In the genomic region with DNA sequence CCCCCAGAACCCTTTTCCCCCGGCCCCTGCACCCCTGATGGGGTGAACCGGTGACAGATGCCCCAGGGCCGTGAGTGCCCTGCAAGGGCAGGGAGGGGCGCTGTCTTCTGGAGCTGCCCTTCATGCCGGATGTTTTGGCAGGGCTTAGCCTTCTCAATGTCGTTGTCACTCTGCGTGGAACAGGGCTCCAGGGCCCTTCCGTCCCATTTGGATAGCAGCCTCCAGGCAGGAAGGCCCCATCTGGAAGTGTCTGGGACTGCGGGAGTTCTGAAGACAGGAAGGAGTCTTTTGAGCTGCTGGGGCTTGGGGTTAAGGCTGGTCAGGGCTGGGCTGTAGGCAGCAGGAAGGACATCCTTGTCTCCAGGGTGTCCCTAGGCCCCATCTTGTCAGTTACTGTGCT, we compare ENCODE assay signal across 2 cellular contexts.
A peak's percentile ranks its signal among the peaks of the same experiment; 100 is the strongest.
TF ChIP-seq lines count a peak whose summit lies in the region.

No MANE protein-coding gene starts in this region.

TF ChIP-seq in HCT116, 20 proteins besides CTCF, POLR2A, EP300 and RAD21:
- TF ChIP-seq SP1 (IDR thresholded peaks at IDR 0.05; ENCODE audit: low read depth) (no peak), CBX3 (IDR thresholded peaks at IDR 0.05; ENCODE audit: low read depth) (no peak), SRF (IDR thresholded peaks at IDR 0.05; ENCODE audit: low read depth) (no peak), EGR1 (IDR thresholded peaks at IDR 0.05; ENCODE audit: low read depth) (no peak)
- TF ChIP-seq, protein P1, sequence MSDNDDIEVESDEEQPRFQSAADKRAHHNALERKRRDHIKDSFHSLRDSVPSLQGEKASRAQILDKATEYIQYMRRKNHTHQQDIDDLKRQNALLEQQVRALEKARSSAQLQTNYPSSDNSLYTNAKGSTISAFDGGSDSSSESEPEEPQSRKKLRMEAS (IDR thresholded peaks at IDR 0.05) = no peak

TF ChIP-seq in K562, 482 proteins besides CTCF, POLR2A, EP300 and RAD21:
- no peak for TF ChIP-seq NFIC (IDR thresholded peaks at IDR 0.05)
- TF ChIP-seq RBFOX2 (IDR thresholded peaks at IDR 0.05; ENCODE audit: low read depth, low read length) = peak; percentile 21; the same call in 1 of the 2 replicates
